3 cellular contexts compared by ENCODE assay signal in the genomic region with DNA sequence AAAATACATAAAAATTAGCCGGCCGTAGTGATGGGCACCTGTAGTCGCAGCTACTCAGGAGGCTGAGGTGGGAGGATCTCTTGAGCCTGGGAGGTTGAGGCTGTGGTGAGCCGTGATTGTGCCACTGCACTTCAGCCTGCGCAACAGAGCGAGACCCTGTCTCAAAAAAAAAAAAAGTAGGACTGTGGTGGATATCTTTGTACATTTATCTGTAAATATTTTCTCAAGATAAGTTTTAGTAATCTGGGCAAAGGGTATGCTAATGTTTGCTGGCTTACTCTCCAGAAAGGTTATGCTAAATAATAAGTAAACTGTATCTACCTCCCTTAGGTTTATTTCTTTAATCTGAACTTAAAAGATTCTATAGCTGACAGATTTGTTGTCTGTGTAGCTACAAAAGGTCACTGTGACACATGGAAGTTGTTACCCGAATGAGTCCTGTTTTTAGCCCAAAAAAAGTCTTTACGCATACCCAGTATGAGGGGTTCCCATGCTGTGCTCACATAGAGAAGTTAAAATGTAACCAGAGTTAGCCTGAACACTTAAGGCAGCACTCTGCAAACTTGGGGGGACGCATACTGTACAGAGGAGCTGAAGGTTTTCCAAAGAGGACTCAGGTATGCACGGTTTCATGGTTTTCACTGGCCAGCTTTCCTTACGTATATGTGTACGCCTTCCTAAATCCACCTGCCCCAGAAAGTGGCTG.
TF ChIP-seq lines count a peak whose summit lies in the region.

No MANE protein-coding gene starts in this region.

TF ChIP-seq in GM23338, 12 proteins besides CTCF, POLR2A, EP300 and RAD21 (continues in another document):
- no peak for TF ChIP-seq EZH2 (IDR thresholded peaks at IDR 0.05; ENCODE audit: low read depth, unreplicated experiment)
- no peak for TF ChIP-seq JUNB (IDR thresholded peaks at IDR 0.05; ENCODE audit: unreplicated experiment)
- TF ChIP-seq ZNF114 (CRISPR knock-in tag; IDR thresholded peaks at IDR 0.05): no peak
- no peak for TF ChIP-seq STAT1 (IDR thresholded peaks at IDR 0.05; ENCODE audit: unreplicated experiment)
- TF ChIP-seq CREB1 (CRISPR knock-in tag; IDR thresholded peaks at IDR 0.05; ENCODE audit: low read depth): no peak
- no peak for TF ChIP-seq REST (IDR thresholded peaks at IDR 0.05; ENCODE audit: unreplicated experiment)
- TF ChIP-seq ZNF331 (CRISPR knock-in tag; IDR thresholded peaks at IDR 0.05; ENCODE audit: low read depth): no peak

TF ChIP-seq in WTC11, 78 proteins besides CTCF, POLR2A, EP300 and RAD21:
- TF ChIP-seq ATF3 (CRISPR knock-in tag; conservative IDR thresholded peaks at IDR 0.05) (no peak), SMAD3 (CRISPR knock-in tag; IDR thresholded peaks at IDR 0.05; ENCODE audit: borderline replicate concordance) (no peak), GTF2I (CRISPR knock-in tag; conservative IDR thresholded peaks at IDR 0.05) (no peak), ZNF423 (CRISPR knock-in tag; IDR thresholded peaks at IDR 0.05) (no peak), AFF4 (CRISPR knock-in tag; IDR thresholded peaks at IDR 0.05; ENCODE audit: borderline replicate concordance) (no peak), ZNF232 (CRISPR knock-in tag; IDR thresholded peaks at IDR 0.05) (no peak)
- TF ChIP-seq, protein P1, sequence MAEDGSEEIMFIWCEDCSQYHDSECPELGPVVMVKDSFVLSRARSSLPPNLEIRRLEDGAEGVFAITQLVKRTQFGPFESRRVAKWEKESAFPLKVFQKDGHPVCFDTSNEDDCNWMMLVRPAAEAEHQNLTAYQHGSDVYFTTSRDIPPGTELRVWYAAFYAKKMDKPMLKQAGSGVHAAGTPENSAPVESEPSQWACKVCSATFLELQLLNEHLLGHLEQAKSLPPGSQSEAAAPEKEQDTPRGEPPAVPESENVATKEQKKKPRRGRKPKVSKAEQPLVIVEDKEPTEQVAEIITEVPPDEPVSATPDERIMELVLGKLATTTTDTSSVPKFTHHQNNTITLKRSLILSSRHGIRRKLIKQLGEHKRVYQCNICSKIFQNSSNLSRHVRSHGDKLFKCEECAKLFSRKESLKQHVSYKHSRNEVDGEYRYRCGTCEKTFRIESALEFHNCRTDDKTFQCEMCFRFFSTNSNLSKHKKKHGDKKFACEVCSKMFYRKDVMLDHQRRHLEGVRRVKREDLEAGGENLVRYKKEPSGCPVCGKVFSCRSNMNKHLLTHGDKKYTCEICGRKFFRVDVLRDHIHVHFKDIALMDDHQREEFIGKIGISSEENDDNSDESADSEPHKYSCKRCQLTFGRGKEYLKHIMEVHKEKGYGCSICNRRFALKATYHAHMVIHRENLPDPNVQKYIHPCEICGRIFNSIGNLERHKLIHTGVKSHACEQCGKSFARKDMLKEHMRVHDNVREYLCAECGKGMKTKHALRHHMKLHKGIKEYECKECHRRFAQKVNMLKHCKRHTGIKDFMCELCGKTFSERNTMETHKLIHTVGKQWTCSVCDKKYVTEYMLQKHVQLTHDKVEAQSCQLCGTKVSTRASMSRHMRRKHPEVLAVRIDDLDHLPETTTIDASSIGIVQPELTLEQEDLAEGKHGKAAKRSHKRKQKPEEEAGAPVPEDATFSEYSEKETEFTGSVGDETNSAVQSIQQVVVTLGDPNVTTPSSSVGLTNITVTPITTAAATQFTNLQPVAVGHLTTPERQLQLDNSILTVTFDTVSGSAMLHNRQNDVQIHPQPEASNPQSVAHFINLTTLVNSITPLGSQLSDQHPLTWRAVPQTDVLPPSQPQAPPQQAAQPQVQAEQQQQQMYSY (CRISPR knock-in tag; IDR thresholded peaks at IDR 0.05): no peak

TF ChIP-seq in HepG2, 621 proteins besides CTCF, POLR2A, EP300 and RAD21 (continues in another document):
- TF ChIP-seq PPARG (CRISPR knock-in tag; conservative IDR thresholded peaks at IDR 0.05) (peak; percentile 73), HNRNPUL1 (IDR thresholded peaks at IDR 0.05; ENCODE audit: low read depth, low read length) (no peak), ZHX1 (CRISPR knock-in tag; IDR thresholded peaks at IDR 0.05; ENCODE audit: low read depth) (no peak), FOXP4 (CRISPR knock-in tag; IDR thresholded peaks at IDR 0.05) (no peak), DMTF1 (CRISPR knock-in tag; IDR thresholded peaks at IDR 0.05) (no peak), ZMYM3 (CRISPR knock-in tag; IDR thresholded peaks at IDR 0.05) (peak; percentile 97), SOX6 (IDR thresholded peaks at IDR 0.05) (no peak), SOX6 (CRISPR knock-in tag; IDR thresholded peaks at IDR 0.05) (peak; percentile 55), MAX (IDR thresholded peaks at IDR 0.05) (peak; percentile 42; the same call in 1 of the 2 replicates), NBN (conservative IDR thresholded peaks at IDR 0.05) (no peak), NCOR1 (IDR thresholded peaks at IDR 0.05; ENCODE audit: borderline replicate concordance, low read length) (no peak), EHMT2 (IDR thresholded peaks at IDR 0.05; ENCODE audit: borderline replicate concordance, low read depth, low read length) (no peak), ZEB1 (IDR thresholded peaks at IDR 0.05; ENCODE audit: insufficient replicate concordance, low read depth) (peak; percentile 16), ZNF770 (CRISPR knock-in tag; IDR thresholded peaks at IDR 0.05) (peak; percentile 100), FOSL1 (CRISPR knock-in tag; IDR thresholded peaks at IDR 0.05; ENCODE audit: borderline replicate concordance) (no peak), ZNF614 (CRISPR knock-in tag; IDR thresholded peaks at IDR 0.05; ENCODE audit: borderline replicate concordance) (no peak), SALL1 (CRISPR knock-in tag; IDR thresholded peaks at IDR 0.05) (peak; percentile 59), NFKBIZ (CRISPR knock-in tag; IDR thresholded peaks at IDR 0.05) (no peak), MEF2D (CRISPR knock-in tag; IDR thresholded peaks at IDR 0.05) (no peak)
- TF ChIP-seq, protein P2, sequence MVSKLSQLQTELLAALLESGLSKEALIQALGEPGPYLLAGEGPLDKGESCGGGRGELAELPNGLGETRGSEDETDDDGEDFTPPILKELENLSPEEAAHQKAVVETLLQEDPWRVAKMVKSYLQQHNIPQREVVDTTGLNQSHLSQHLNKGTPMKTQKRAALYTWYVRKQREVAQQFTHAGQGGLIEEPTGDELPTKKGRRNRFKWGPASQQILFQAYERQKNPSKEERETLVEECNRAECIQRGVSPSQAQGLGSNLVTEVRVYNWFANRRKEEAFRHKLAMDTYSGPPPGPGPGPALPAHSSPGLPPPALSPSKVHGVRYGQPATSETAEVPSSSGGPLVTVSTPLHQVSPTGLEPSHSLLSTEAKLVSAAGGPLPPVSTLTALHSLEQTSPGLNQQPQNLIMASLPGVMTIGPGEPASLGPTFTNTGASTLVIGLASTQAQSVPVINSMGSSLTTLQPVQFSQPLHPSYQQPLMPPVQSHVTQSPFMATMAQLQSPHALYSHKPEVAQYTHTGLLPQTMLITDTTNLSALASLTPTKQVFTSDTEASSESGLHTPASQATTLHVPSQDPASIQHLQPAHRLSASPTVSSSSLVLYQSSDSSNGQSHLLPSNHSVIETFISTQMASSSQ (IDR thresholded peaks at IDR 0.05; ENCODE audit: low read depth): peak; percentile 72; the same call in 1 of the 2 replicates
- TF ChIP-seq, protein P2 (CRISPR knock-in tag; IDR thresholded peaks at IDR 0.05; ENCODE audit: borderline replicate concordance): peak; percentile 54; the same call in 1 of the 2 replicates
- TF ChIP-seq, protein P3, sequence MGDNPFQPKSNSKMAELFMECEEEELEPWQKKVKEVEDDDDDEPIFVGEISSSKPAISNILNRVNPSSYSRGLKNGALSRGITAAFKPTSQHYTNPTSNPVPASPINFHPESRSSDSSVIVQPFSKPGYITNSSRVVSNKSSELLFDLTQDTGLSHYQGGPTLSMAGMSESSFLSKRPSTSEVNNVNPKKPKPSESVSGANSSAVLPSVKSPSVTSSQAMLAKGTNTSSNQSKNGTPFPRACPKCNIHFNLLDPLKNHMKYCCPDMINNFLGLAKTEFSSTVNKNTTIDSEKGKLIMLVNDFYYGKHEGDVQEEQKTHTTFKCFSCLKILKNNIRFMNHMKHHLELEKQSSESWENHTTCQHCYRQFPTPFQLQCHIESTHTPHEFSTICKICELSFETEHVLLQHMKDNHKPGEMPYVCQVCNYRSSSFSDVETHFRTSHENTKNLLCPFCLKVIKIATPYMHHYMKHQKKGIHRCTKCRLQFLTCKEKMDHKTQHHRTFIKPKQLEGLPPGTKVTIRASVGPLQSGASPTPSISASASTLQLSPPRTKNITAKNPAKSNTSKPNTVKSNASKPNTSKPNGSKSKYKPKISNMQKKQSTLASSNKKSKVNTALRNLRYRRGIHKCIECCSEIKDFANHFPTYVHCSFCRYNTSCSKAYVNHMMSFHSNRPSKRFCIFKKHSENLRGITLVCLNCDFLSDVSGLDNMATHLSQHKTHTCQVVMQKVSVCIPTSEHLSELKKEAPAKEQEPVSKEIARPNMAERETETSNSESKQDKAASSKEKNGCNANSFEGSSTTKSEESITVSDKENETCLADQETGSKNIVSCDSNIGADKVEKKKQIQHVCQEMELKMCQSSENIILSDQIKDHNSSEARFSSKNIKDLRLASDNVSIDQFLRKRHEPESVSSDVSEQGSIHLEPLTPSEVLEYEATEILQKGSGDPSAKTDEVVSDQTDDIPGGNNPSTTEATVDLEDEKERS (CRISPR knock-in tag; IDR thresholded peaks at IDR 0.05): 0 out of 2 replicates have a peak, but pooled peaks have one; percentile 25
